Comparison of ENCODE assay signal across 11 cellular contexts in genomic region chr19:44664976-44665375, GRCh38. TPM values are rescaled to one million over a fixed set of nuclear protein-coding genes. Genes with fewer than 3 reads are reported as not detected.
"Had no signal": no experiment of that assay in that cellular context is flagged by ENCODE, and none has a peak within 500 bp of the region (broad histone marks: within the 10 kb centered on the region; RNA-seq: fewer than 3 reads in every experiment).

No MANE protein-coding gene starts in this region.

- DNase-seq: GM23248, GOT3, H7, HFFc6, IMR-90, KG1 had no signal

- H3K9me3 Mint-ChIP-seq: HFFc6 had no signal

- H3K27ac Mint-ChIP-seq: HFFc6 had no signal

- H2AFZ ChIP-seq: GM23248 had no signal

- FAIRE-seq: K562 had no signal

- H3K4me3 ChIP-seq: GM23248, HAP-1, K562 had no signal

- H3K4me3 Mint-ChIP-seq: HFFc6 had no signal

- H3K9me3 ChIP-seq: HAP-1 had no signal

- H3K4me1 ChIP-seq: HAP-1 had no signal

- H3K27ac ChIP-seq: GM23248, HL-60 had no signal

- H3K9ac ChIP-seq: GM23248 had no signal

RNA-seq across cellular contexts. Expression of gene CEACAM16, which starts 34.0 kb away (rescaled TPM):
- total RNA-seq: GM23248, H4, H7, HFFc6, HT1080, IMR-90, K562 had no signal
- polyA plus RNA-seq: GM23248, IMR-90, K562 had no signal

RNA-seq across cellular contexts. Expression of gene IGSF23, which starts 51.6 kb away (rescaled TPM):
- total RNA-seq: GM23248, H4, H7, HFFc6, HT1080, IMR-90, K562 had no signal
- polyA plus RNA-seq: K562 had no signal
